Comparison of ENCODE assay signal across 13 cellular contexts in the genomic region with DNA sequence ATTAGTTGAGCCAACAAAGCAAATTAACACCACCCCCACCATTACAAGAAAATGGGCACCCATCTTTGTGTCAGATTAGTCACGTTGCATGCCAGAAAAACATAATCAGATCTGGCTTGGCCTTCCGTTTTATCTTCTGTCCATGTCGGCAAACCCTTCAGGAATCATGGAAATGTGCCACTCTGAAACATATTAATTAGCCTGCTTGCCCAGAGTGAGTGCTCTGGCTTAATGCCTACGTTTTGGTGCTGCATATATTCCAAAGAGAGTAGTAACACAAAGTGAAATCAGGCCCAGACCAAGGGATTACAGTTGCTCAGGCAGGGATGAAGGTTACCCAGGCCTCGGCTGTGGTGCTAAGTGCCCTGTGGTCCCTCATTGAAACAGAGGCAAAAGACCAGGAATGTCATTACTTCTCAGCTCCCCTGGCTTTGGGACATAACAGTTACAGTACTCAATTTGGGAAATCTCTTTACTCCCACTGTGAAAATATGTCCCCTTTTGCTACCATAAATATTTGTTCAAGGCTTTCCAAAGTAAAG.
DNase-seq lines count a peak whose midpoint lies in the region; ATAC-seq, FAIRE-seq and TF ChIP-seq lines count a peak whose summit lies in the region.
"Had no signal": no experiment of that assay in that cellular context is flagged by ENCODE, and none has a peak within 500 bp of the region (broad histone marks: within the 10 kb centered on the region; RNA-seq: fewer than 3 reads in every experiment).

No MANE protein-coding gene starts in this region.

- no peaks in the 10 kb centered on the region for H3K27me3 Mint-ChIP-seq in astrocyte (ENCODE audit: low read depth, unreplicated experiment)
- H3K27me3 Mint-ChIP-seq: IgD-negative memory B cell had no signal

- H3K4me2 ChIP-seq in astrocyte (ENCODE audit: low read length), result no peak overlapping the region
- H3K4me2 ChIP-seq: BLaER1 treated with 17β-estradiol and CSF1 and Interleukin-3, amounts not matched to agents 10 nM and 100 nM had no signal

- H3K9ac ChIP-seq in astrocyte (ENCODE audit: low read length), result no peak overlapping the region
- H3K9ac ChIP-seq: BLaER1 treated with 17β-estradiol and CSF1 and Interleukin-3, amounts not matched to agents 10 nM and 100 nM had no signal

- TF ChIP-seq CTCF in astrocyte (IDR thresholded peaks at IDR 0.05; ENCODE audit: insufficient read depth, low read depth, low read length), result no peak
- TF ChIP-seq CTCF in retinal pigment epithelial cell (conservative IDR thresholded peaks at IDR 0.05; ENCODE audit: low read depth, low read length), result no peak

- no peak overlapping the region for H3K27ac ChIP-seq in astrocyte (ENCODE audit: low read depth, low read length)
- H3K27ac ChIP-seq: BLaER1 treated with 17β-estradiol and CSF1 and Interleukin-3, amounts not matched to agents 10 nM and 100 nM had no signal

- H3K4me3 ChIP-seq in astrocyte (ENCODE audit: insufficient read depth, low read depth, low read length), result no peak overlapping the region
- no peak overlapping the region for H3K4me3 ChIP-seq in retinal pigment epithelial cell (ENCODE audit: low read length)
- H3K4me3 ChIP-seq: BLaER1 treated with 17β-estradiol and CSF1 and Interleukin-3, amounts not matched to agents 10 nM and 100 nM had no signal

- no peaks in the 10 kb centered on the region for H3K4me1 Mint-ChIP-seq in astrocyte (ENCODE audit: low read depth, unreplicated experiment)
- H3K4me1 Mint-ChIP-seq: H9, IgD-negative memory B cell had no signal

- H3K79me2 ChIP-seq in astrocyte (ENCODE audit: insufficient read depth, low read length), result no peaks in the 10 kb centered on the region

- H3K4me1 ChIP-seq in astrocyte (ENCODE audit: insufficient read depth, low read length), result no peaks in the 10 kb centered on the region
- H3K4me1 ChIP-seq: BLaER1 treated with 17β-estradiol and CSF1 and Interleukin-3, amounts not matched to agents 10 nM and 100 nM had no signal

- H4K20me1 ChIP-seq in astrocyte (ENCODE audit: insufficient read depth, low read length), result no peaks in the 10 kb centered on the region
- H4K20me1 ChIP-seq: BLaER1 treated with 17β-estradiol and CSF1 and Interleukin-3, amounts not matched to agents 10 nM and 100 nM had no signal

- H3K9me3 Mint-ChIP-seq in astrocyte (ENCODE audit: unreplicated experiment), result no peaks in the 10 kb centered on the region
- H3K9me3 Mint-ChIP-seq: H9, IgD-negative memory B cell had no signal

- no peaks in the 10 kb centered on the region for H3K27me3 ChIP-seq in astrocyte (ENCODE audit: insufficient read depth, low read length)
- H3K27me3 ChIP-seq: BLaER1 treated with 17β-estradiol and CSF1 and Interleukin-3, amounts not matched to agents 10 nM and 100 nM had no signal

- no peak overlapping the region for H3K4me3 Mint-ChIP-seq in astrocyte (ENCODE audit: unreplicated experiment)
- H3K4me3 Mint-ChIP-seq: H9, IgD-negative memory B cell had no signal

- H3K36me3 Mint-ChIP-seq in astrocyte (ENCODE audit: low read depth, unreplicated experiment), result no peaks in the 10 kb centered on the region

- no peaks in the 10 kb centered on the region for H3K36me3 ChIP-seq in astrocyte (ENCODE audit: insufficient read depth, low read length)
- H3K36me3 ChIP-seq: BLaER1 treated with 17β-estradiol and CSF1 and Interleukin-3, amounts not matched to agents 10 nM and 100 nM had no signal

- DNase-seq in NCI-H1092 (lab: John Stamatoyannopoulos, UW), result peak; percentile 61
- peak; percentile 48 to 64 for DNase-seq in NCI-H446 (lab: John Stamatoyannopoulos, UW)
- no peak for DNase-seq in astrocyte (ENCODE audit: low read depth)
- peak; percentile 50 for DNase-seq in retinal pigment epithelial cell (ENCODE audit: low read depth)
- no peak for DNase-seq in NOMO-1 treated with DMSO at 0.1 percent for 48 hours (lab: John Stamatoyannopoulos, UW; ENCODE audit: unreplicated experiment)
- DNase-seq: H9, NCI-H2029, NCI-H526, T-helper 1 cell had no signal

- no peak for FAIRE-seq in astrocyte (lab: Jason Lieb, UNC)

- H3K9me3 ChIP-seq in astrocyte (ENCODE audit: insufficient read depth, low read depth, low read length), result no peaks in the 10 kb centered on the region
- H3K9me3 ChIP-seq: BLaER1 treated with 17β-estradiol and CSF1 and Interleukin-3, amounts not matched to agents 10 nM and 100 nM had no signal

- ATAC-seq in GM21360 (IDR thresholded peaks at IDR 0.05; ENCODE audit: unreplicated experiment) (no peak), GM21528 (IDR thresholded peaks at IDR 0.05; ENCODE audit: low FRiP score, unreplicated experiment) (no peak)

- H3K27ac Mint-ChIP-seq in astrocyte (ENCODE audit: unreplicated experiment), result no peak overlapping the region
- H3K27ac Mint-ChIP-seq: H9, IgD-negative memory B cell had no signal

- peak overlapping the region; percentile 28 for H2AFZ ChIP-seq in astrocyte (ENCODE audit: low read depth, low read length)

Comparison
In these comparisons a context has a peak if more than half of its experiments do, and no peak if none do; other contexts are left out.
1. DNase-seq: peak in NCI-H1092 (single experiment), NCI-H446 (2 of 2) and retinal pigment epithelial cell (single experiment); none in astrocyte (single experiment) and NOMO-1 treated with DMSO at 0.1 percent for 48 hours (single experiment).